Comparison of ENCODE assay signal across 22 cellular contexts in the genomic region with DNA sequence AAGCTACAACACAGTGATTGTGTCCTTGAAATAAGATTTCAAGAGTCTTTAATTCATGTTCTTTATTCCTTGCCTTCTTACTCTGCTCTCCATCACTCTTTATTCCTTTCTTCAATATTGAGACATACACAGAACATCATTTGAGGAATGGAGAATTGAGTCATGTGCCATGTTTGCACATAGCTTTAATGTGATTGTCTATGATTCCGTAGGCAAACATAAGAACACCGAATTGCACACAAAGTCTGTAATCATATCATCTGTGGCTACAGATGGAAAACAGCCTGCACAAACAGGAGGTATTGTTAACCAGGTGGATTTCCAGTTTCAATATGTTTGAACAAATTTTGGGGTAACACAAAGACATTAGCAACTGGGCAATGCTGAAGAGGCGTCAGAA.
DNase-seq lines count a peak whose midpoint lies in the region; ATAC-seq, FAIRE-seq and TF ChIP-seq lines count a peak whose summit lies in the region.
"Had no signal": no experiment of that assay in that cellular context is flagged by ENCODE, and none has a peak within 500 bp of the region (broad histone marks: within the 10 kb centered on the region; RNA-seq: fewer than 3 reads in every experiment).

No MANE protein-coding gene starts in this region.

- no peaks in the 10 kb centered on the region for H3K27me3 ChIP-seq in bronchial epithelial cell (ENCODE audit: control insufficient read depth, insufficient read depth, low read length)
- no peaks in the 10 kb centered on the region for H3K27me3 ChIP-seq in Karpas-422 (ENCODE audit: low read length)
- H3K27me3 ChIP-seq: BE2C, body of pancreas, foreskin keratinocyte had no signal

- H3K36me3 ChIP-seq in bronchial epithelial cell (ENCODE audit: control insufficient read depth, insufficient read depth, low read length) = no peaks in the 10 kb centered on the region
- no peaks in the 10 kb centered on the region for H3K36me3 ChIP-seq in Karpas-422 (ENCODE audit: insufficient read depth, low read length)
- H3K36me3 ChIP-seq: BE2C had no signal

- H4K20me1 ChIP-seq in Karpas-422 (ENCODE audit: insufficient read depth, low read depth, low read length) = no peaks in the 10 kb centered on the region

- no peak overlapping the region for H3K4me3 Mint-ChIP-seq in HFFc6
- H3K4me3 Mint-ChIP-seq: H9 had no signal

- H3K9ac ChIP-seq in Karpas-422 (ENCODE audit: low read length) = no peak overlapping the region

- peak; percentile 6 for FAIRE-seq in D721Med (lab: Jason Lieb, UNC)
- no peak for FAIRE-seq in bronchial epithelial cell (lab: Jason Lieb, UNC)
- FAIRE-seq: endothelial cell of umbilical vein had no signal

- H3K4me3 ChIP-seq in bronchial epithelial cell (ENCODE audit: low read depth, low read length) (no peak overlapping the region), Karpas-422 (ENCODE audit: low read length) (no peak overlapping the region)
- H3K4me3 ChIP-seq: body of pancreas, coronary artery had no signal

- H3K36me3 Mint-ChIP-seq in HFFc6 (ENCODE audit: low read depth) = peaks cover 22% of the 10 kb centered on the region
- H3K36me3 Mint-ChIP-seq: activated naive CD4-positive, alpha-beta T cell treated with anti-CD3 and anti-CD28 coated beads, Interleukin-2, amount 50 U/mL, for 24 hours; mesothelial cell of epicardium; stimulated activated effector memory CD8-positive, alpha-beta T cell treated with anti-CD3 and anti-CD28 coated beads, Interleukin-12 subunit alpha, Interleukin-12 subunit beta, amount 100 ng/mL, for 72 hours had no signal

- no peak overlapping the region for H2AFZ ChIP-seq in Karpas-422 (ENCODE audit: low read length)

- H3K4me1 Mint-ChIP-seq in HFFc6 (ENCODE audit: low read depth) = peaks cover 50% of the 10 kb centered on the region

- no peaks in the 10 kb centered on the region for H3K9me3 ChIP-seq in Karpas-422 (ENCODE audit: low read length)
- H3K9me3 ChIP-seq: BE2C, body of pancreas had no signal

- H3K27me3 Mint-ChIP-seq in HFFc6 (ENCODE audit: insufficient read depth) = no peaks in the 10 kb centered on the region
- H3K27me3 Mint-ChIP-seq: activated naive CD4-positive, alpha-beta T cell treated with anti-CD3 and anti-CD28 coated beads, Interleukin-2, amount 50 U/mL, for 24 hours had no signal

- no peaks in the 10 kb centered on the region for H3K79me2 ChIP-seq in Karpas-422 (ENCODE audit: low read length)

- peaks cover 9% of the 10 kb centered on the region; the same call in 1 of the 2 replicates for H3K9me3 Mint-ChIP-seq in HFFc6
- H3K9me3 Mint-ChIP-seq: activated naive CD4-positive, alpha-beta T cell treated with anti-CD3 and anti-CD28 coated beads, Interleukin-2, amount 50 U/mL, for 24 hours; mesothelial cell of epicardium; nephron progenitor cell; stimulated activated effector memory CD8-positive, alpha-beta T cell treated with anti-CD3 and anti-CD28 coated beads, Interleukin-12 subunit alpha, Interleukin-12 subunit beta, amount 100 ng/mL, for 72 hours had no signal

- peak overlapping the region; percentile 26; the same call in 1 of the 2 replicates for H3K27ac Mint-ChIP-seq in HFFc6
- H3K27ac Mint-ChIP-seq: activated naive CD4-positive, alpha-beta T cell treated with anti-CD3 and anti-CD28 coated beads, Interleukin-2, amount 50 U/mL, for 24 hours; mesothelial cell of epicardium; stimulated activated effector memory CD8-positive, alpha-beta T cell treated with anti-CD3 and anti-CD28 coated beads, Interleukin-12 subunit alpha, Interleukin-12 subunit beta, amount 100 ng/mL, for 72 hours had no signal

- no peak overlapping the region for H3K4me2 ChIP-seq in Karpas-422 (ENCODE audit: low read depth, low read length, poor library complexity, severe bottlenecking)

- H3K9me2 ChIP-seq in Karpas-422 (replicated peaks; ENCODE audit: insufficient read depth, low read length) = no peaks in the 10 kb centered on the region

- no peak overlapping the region for H3K27ac ChIP-seq in Karpas-422 (ENCODE audit: low read length)
- H3K27ac ChIP-seq: body of pancreas, foreskin keratinocyte had no signal

- H3K4me1 ChIP-seq in Karpas-422 (ENCODE audit: low read length) = peaks cover 12% of the 10 kb centered on the region
- H3K4me1 ChIP-seq: BE2C, body of pancreas, foreskin keratinocyte had no signal

- no peak for TF ChIP-seq CTCF in D721Med (IDR thresholded peaks at IDR 0.05; ENCODE audit: insufficient read depth, missing control alignments)
- no peak for TF ChIP-seq CTCF in HFFc6 (IDR thresholded peaks at IDR 0.05)
- TF ChIP-seq CTCF in bronchial epithelial cell (IDR thresholded peaks at IDR 0.05; ENCODE audit: insufficient read depth, low read length, severe bottlenecking) = no peak

- DNase-seq in D721Med (ENCODE audit: insufficient read length, low spot score) (no peak), HFFc6 (no peak), NCI-H69 (lab: John Stamatoyannopoulos, UW) (peak; percentile 93), bronchial epithelial cell (ENCODE audit: low read depth) (peak; percentile 75), Karpas-422 (no peak)
- DNase-seq: activated CD4-positive, alpha-beta T cell treated with anti-CD3 and anti-CD28 coated beads, Interleukin-2, amount 50 U/mL, for 48 hours; activated T-cell treated with anti-CD3 and anti-CD28 coated beads, Interleukin-2, amount 50 U/mL, for 1 hour; BE2C; body of pancreas; DND-41; foreskin keratinocyte; H9; KG1; kidney glomerular epithelial cell; nephron progenitor cell had no signal

- ATAC-seq in HG02610 (IDR thresholded peaks at IDR 0.05; ENCODE audit: unreplicated experiment) = no peak
- no peak for ATAC-seq in HG03457 (IDR thresholded peaks at IDR 0.05; ENCODE audit: unreplicated experiment)
- ATAC-seq: body of pancreas, foreskin keratinocyte had no signal

Comparison
In these comparisons a context has a peak if more than half of its experiments do, and no peak if none do; other contexts are left out.
1. DNase-seq: peak in NCI-H69 (single experiment) and bronchial epithelial cell (single experiment); none in D721Med (single experiment), HFFc6 (single experiment) and Karpas-422 (single experiment).